In genomic region chr2:74205586-74205985, GRCh38 we compare ENCODE assay signal across 8 cellular contexts. TPM values are rescaled to one million over a fixed set of nuclear protein-coding genes. Genes with fewer than 3 reads are reported as not detected.
DNase-seq lines count a peak whose midpoint lies in the region; ATAC-seq and TF ChIP-seq lines count a peak whose summit lies in the region.

No MANE protein-coding gene starts in this region.

- DNase-seq in ELF-1 (ENCODE audit: low read depth, low spot score) (peak; percentile 78), mucosa of descending colon (peak; percentile 75 to 80 (median 76)), NCI-H1092 (lab: John Stamatoyannopoulos, UW) (no peak), GM03348 (ENCODE audit: low spot score) (no peak)
- peak; percentile 52 to 57 for DNase-seq in activated T-cell treated with anti-CD3 and anti-CD28 coated beads, Interleukin-2, amount 50 U/mL, for 72 hours

- H3K9me3 Mint-ChIP-seq in activated T-cell treated with anti-CD3 and anti-CD28 coated beads, Interleukin-2, amount 50 U/mL, for 72 hours, result no peaks in the 10 kb centered on the region

- H3K27me3 Mint-ChIP-seq in activated T-cell treated with anti-CD3 and anti-CD28 coated beads, Interleukin-2, amount 50 U/mL, for 72 hours (ENCODE audit: low read depth), result no peaks in the 10 kb centered on the region

- TF ChIP-seq CTCF in mucosa of descending colon (IDR thresholded peaks at IDR 0.05), result no peak

- peaks cover 27% of the 10 kb centered on the region for H3K4me1 ChIP-seq in mucosa of descending colon (ENCODE audit: low read depth)

- H3K36me3 ChIP-seq in mucosa of descending colon (ENCODE audit: low read depth), result no peaks in the 10 kb centered on the region

- H3K27ac Mint-ChIP-seq in activated T-cell treated with anti-CD3 and anti-CD28 coated beads, Interleukin-2, amount 50 U/mL, for 72 hours, result peak overlapping the region; percentile 98

- H3K4me3 Mint-ChIP-seq in activated T-cell treated with anti-CD3 and anti-CD28 coated beads, Interleukin-2, amount 50 U/mL, for 72 hours, result peak overlapping the region; percentile 78 to 90

- intact Hi-C loops in mucosa of descending colon (cut with DNase I, micrococcal nuclease), result no loop called here

- peaks cover 26 to 70% of the 10 kb centered on the region in 2 donors for H3K36me3 Mint-ChIP-seq in activated T-cell treated with anti-CD3 and anti-CD28 coated beads, Interleukin-2, amount 50 U/mL, for 72 hours (ENCODE audit: insufficient read depth in 2 of 2)

- no peak overlapping the region for H3K4me3 ChIP-seq in mucosa of descending colon

- peak; percentile 37 for ATAC-seq in HG02798 (IDR thresholded peaks at IDR 0.05; ENCODE audit: poor library complexity, unreplicated experiment)
- peak; percentile 58 to 59 for ATAC-seq in activated T-cell treated with anti-CD3 and anti-CD28 coated beads, Interleukin-2, amount 50 U/mL, for 72 hours (replicated peaks in 1 of 2)
- ATAC-seq in mucosa of descending colon, result peak; percentile 98
- ATAC-seq in HG03159 (IDR thresholded peaks at IDR 0.05; ENCODE audit: unreplicated experiment), result no peak
- ATAC-seq in HG02571 (IDR thresholded peaks at IDR 0.05; ENCODE audit: unreplicated experiment), result no peak

- H3K9me3 ChIP-seq in mucosa of descending colon, result no peaks in the 10 kb centered on the region

- peaks cover 84% of the 10 kb centered on the region for H3K4me1 Mint-ChIP-seq in activated T-cell treated with anti-CD3 and anti-CD28 coated beads, Interleukin-2, amount 50 U/mL, for 72 hours (ENCODE audit: low read depth)

RNA-seq across cellular contexts. Expression of gene MTHFD2, which starts 7.2 kb away (rescaled TPM):
- total RNA-seq in activated T-cell treated with anti-CD3 and anti-CD28 coated beads, Interleukin-2, amount 50 U/mL, for 72 hours, result 100 to 1,000 TPM; 518 to 624 TPM
- total RNA-seq in mucosa of descending colon, result 10 to 100 TPM; 18.6 to 42.2 (median 19.3) TPM

RNA-seq across cellular contexts. Expression of gene MOB1A, which starts 26.9 kb away (rescaled TPM):
- 100 to 1,000 TPM; 121 to 135 TPM for total RNA-seq in activated T-cell treated with anti-CD3 and anti-CD28 coated beads, Interleukin-2, amount 50 U/mL, for 72 hours
- 100 to 1,000 TPM; 117 to 129 (median 124) TPM for total RNA-seq in mucosa of descending colon

RNA-seq across cellular contexts. Expression of gene BOLA3, which starts 57.9 kb away (rescaled TPM):
- 10 to 100 TPM; 41.1 to 42.5 TPM for total RNA-seq in activated T-cell treated with anti-CD3 and anti-CD28 coated beads, Interleukin-2, amount 50 U/mL, for 72 hours
- total RNA-seq in mucosa of descending colon, result 10 to 100 TPM; 29.6 to 47.0 (median 38.0) TPM

Comparison
In these comparisons a context has a peak if more than half of its experiments do, and no peak if none do; other contexts are left out.
1. DNase-seq: peak in ELF-1 (single experiment), activated T-cell treated with anti-CD3 and anti-CD28 coated beads, Interleukin-2, amount 50 U/mL, for 72 hours (2 of 2) and mucosa of descending colon (3 of 3); none in NCI-H1092 (single experiment) and GM03348 (single experiment).
2. ATAC-seq: peak in HG02798 (single experiment), activated T-cell treated with anti-CD3 and anti-CD28 coated beads, Interleukin-2, amount 50 U/mL, for 72 hours (2 of 2) and mucosa of descending colon (single experiment); none in HG03159 (single experiment) and HG02571 (single experiment).
3. RNA of gene MTHFD2, which starts 7.2 kb away (total RNA-seq): 518 to 624 TPM in activated T-cell treated with anti-CD3 and anti-CD28 coated beads, Interleukin-2, amount 50 U/mL, for 72 hours; 18.6 to 42.2 TPM in mucosa of descending colon; every median in the first group is over 10 times any median in the second.